Comparison of ENCODE assay signal across 1 cellular context in the genomic region with DNA sequence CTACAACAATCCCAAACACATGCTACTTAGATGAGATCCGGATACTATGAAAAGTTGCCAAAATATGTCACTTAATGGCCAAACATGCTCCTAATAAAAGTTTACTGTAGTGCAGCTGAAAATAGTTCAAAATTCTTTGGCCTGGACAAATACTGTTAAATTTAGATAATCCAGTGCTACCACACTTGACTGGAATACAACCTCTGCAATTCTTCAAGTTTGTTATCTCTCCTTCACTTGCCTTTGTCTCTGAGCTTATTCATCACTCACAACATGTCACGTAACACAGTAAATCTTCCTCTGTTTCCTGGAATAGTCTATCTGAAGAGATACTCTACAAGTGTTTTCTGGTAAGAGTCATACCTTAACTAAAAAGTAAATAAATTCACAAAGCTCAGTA.
TF ChIP-seq lines count a peak whose summit lies in the region.

No MANE protein-coding gene starts in this region.

TF ChIP-seq in K562, 482 proteins besides CTCF, POLR2A, EP300 and RAD21 (continued from another document and continues in another):
- TF ChIP-seq, protein P1, sequence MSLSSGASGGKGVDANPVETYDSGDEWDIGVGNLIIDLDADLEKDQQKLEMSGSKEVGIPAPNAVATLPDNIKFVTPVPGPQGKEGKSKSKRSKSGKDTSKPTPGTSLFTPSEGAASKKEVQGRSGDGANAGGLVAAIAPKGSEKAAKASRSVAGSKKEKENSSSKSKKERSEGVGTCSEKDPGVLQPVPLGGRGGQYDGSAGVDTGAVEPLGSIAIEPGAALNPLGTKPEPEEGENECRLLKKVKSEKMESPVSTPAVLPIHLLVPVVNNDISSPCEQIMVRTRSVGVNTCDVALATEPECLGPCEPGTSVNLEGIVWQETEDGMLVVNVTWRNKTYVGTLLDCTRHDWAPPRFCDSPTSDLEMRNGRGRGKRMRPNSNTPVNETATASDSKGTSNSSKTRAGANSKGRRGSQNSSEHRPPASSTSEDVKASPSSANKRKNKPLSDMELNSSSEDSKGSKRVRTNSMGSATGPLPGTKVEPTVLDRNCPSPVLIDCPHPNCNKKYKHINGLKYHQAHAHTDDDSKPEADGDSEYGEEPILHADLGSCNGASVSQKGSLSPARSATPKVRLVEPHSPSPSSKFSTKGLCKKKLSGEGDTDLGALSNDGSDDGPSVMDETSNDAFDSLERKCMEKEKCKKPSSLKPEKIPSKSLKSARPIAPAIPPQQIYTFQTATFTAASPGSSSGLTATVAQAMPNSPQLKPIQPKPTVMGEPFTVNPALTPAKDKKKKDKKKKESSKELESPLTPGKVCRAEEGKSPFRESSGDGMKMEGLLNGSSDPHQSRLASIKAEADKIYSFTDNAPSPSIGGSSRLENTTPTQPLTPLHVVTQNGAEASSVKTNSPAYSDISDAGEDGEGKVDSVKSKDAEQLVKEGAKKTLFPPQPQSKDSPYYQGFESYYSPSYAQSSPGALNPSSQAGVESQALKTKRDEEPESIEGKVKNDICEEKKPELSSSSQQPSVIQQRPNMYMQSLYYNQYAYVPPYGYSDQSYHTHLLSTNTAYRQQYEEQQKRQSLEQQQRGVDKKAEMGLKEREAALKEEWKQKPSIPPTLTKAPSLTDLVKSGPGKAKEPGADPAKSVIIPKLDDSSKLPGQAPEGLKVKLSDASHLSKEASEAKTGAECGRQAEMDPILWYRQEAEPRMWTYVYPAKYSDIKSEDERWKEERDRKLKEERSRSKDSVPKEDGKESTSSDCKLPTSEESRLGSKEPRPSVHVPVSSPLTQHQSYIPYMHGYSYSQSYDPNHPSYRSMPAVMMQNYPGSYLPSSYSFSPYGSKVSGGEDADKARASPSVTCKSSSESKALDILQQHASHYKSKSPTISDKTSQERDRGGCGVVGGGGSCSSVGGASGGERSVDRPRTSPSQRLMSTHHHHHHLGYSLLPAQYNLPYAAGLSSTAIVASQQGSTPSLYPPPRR (CRISPR knock-in tag; IDR thresholded peaks at IDR 0.05; ENCODE audit: borderline replicate concordance): no peak
- TF ChIP-seq POLR2AphosphoS2 (IDR thresholded peaks at IDR 0.05; ENCODE audit: low read length): no peak
- TF ChIP-seq ZFX (CRISPR knock-in tag; IDR thresholded peaks at IDR 0.05): 0 out of 2 replicates have a peak, but pooled peaks have one; percentile 20
- TF ChIP-seq, protein P2, sequence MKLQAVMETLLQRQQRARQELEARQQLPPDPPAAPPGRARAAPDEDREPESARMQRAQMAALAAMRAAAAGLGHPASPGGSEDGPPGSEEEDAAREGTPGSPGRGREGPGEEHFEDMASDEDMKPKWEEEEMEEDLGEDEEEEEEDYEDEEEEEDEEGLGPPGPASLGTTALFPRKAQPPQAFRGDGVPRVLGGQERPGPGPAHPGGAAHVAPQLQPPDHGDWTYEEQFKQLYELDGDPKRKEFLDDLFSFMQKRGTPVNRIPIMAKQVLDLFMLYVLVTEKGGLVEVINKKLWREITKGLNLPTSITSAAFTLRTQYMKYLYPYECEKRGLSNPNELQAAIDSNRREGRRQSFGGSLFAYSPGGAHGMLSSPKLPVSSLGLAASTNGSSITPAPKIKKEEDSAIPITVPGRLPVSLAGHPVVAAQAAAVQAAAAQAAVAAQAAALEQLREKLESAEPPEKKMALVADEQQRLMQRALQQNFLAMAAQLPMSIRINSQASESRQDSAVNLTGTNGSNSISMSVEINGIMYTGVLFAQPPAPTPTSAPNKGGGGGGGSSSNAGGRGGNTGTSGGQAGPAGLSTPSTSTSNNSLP (IDR thresholded peaks at IDR 0.05; ENCODE audit: borderline replicate concordance, low read depth, low read length): peak; percentile 32; the same call in 1 of the 2 replicates
- no peak for TF ChIP-seq NCOA6 (IDR thresholded peaks at IDR 0.05)
- peak; percentile 89 for TF ChIP-seq CBFA2T3 (IDR thresholded peaks at IDR 0.05)
- no peak for TF ChIP-seq PTBP1 (IDR thresholded peaks at IDR 0.05; ENCODE audit: low read depth, low read length)
- TF ChIP-seq, protein P3, sequence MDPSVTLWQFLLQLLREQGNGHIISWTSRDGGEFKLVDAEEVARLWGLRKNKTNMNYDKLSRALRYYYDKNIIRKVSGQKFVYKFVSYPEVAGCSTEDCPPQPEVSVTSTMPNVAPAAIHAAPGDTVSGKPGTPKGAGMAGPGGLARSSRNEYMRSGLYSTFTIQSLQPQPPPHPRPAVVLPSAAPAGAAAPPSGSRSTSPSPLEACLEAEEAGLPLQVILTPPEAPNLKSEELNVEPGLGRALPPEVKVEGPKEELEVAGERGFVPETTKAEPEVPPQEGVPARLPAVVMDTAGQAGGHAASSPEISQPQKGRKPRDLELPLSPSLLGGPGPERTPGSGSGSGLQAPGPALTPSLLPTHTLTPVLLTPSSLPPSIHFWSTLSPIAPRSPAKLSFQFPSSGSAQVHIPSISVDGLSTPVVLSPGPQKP (CRISPR knock-in tag; IDR thresholded peaks at IDR 0.05): no peak
- TF ChIP-seq, protein P4, sequence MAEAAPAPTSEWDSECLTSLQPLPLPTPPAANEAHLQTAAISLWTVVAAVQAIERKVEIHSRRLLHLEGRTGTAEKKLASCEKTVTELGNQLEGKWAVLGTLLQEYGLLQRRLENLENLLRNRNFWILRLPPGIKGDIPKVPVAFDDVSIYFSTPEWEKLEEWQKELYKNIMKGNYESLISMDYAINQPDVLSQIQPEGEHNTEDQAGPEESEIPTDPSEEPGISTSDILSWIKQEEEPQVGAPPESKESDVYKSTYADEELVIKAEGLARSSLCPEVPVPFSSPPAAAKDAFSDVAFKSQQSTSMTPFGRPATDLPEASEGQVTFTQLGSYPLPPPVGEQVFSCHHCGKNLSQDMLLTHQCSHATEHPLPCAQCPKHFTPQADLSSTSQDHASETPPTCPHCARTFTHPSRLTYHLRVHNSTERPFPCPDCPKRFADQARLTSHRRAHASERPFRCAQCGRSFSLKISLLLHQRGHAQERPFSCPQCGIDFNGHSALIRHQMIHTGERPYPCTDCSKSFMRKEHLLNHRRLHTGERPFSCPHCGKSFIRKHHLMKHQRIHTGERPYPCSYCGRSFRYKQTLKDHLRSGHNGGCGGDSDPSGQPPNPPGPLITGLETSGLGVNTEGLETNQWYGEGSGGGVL (CRISPR knock-in tag; IDR thresholded peaks at IDR 0.05): no peak
- no peak for TF ChIP-seq GTF2A2 (tag; IDR thresholded peaks at IDR 0.05)
- TF ChIP-seq HDAC1 (IDR thresholded peaks at IDR 0.05): peak in 1 of 2 experiments; percentile 85; a peak in 2 of 4 replicates
- no peak for TF ChIP-seq ELF2 (CRISPR knock-in tag; IDR thresholded peaks at IDR 0.05)
- TF ChIP-seq, protein P5, sequence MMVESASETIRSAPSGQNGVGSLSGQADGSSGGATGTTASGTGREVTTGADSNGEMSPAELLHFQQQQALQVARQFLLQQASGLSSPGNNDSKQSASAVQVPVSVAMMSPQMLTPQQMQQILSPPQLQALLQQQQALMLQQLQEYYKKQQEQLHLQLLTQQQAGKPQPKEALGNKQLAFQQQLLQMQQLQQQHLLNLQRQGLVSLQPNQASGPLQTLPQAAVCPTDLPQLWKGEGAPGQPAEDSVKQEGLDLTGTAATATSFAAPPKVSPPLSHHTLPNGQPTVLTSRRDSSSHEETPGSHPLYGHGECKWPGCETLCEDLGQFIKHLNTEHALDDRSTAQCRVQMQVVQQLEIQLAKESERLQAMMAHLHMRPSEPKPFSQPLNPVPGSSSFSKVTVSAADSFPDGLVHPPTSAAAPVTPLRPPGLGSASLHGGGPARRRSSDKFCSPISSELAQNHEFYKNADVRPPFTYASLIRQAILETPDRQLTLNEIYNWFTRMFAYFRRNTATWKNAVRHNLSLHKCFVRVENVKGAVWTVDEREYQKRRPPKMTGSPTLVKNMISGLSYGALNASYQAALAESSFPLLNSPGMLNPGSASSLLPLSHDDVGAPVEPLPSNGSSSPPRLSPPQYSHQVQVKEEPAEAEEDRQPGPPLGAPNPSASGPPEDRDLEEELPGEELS (CRISPR knock-in tag; IDR thresholded peaks at IDR 0.05; ENCODE audit: borderline replicate concordance): no peak
- TF ChIP-seq, protein P6, sequence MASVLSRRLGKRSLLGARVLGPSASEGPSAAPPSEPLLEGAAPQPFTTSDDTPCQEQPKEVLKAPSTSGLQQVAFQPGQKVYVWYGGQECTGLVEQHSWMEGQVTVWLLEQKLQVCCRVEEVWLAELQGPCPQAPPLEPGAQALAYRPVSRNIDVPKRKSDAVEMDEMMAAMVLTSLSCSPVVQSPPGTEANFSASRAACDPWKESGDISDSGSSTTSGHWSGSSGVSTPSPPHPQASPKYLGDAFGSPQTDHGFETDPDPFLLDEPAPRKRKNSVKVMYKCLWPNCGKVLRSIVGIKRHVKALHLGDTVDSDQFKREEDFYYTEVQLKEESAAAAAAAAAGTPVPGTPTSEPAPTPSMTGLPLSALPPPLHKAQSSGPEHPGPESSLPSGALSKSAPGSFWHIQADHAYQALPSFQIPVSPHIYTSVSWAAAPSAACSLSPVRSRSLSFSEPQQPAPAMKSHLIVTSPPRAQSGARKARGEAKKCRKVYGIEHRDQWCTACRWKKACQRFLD (CRISPR knock-in tag; IDR thresholded peaks at IDR 0.05): no peak
- TF ChIP-seq ARID1B (IDR thresholded peaks at IDR 0.05): peak; percentile 93
- no peak for TF ChIP-seq SAFB2 (IDR thresholded peaks at IDR 0.05; ENCODE audit: borderline replicate concordance, low read depth, low read length, severe bottlenecking)
- no peak for TF ChIP-seq ZNF76 (CRISPR knock-in tag; IDR thresholded peaks at IDR 0.05; ENCODE audit: borderline replicate concordance)
- no peak for TF ChIP-seq ZKSCAN3 (CRISPR knock-in tag; IDR thresholded peaks at IDR 0.05)
- TF ChIP-seq MEIS2 (IDR thresholded peaks at IDR 0.05; ENCODE audit: partially characterized antibody): peak; percentile 100
- no peak for TF ChIP-seq GTF2E2 (tag; IDR thresholded peaks at IDR 0.05)
- TF ChIP-seq HDAC2 (IDR thresholded peaks at IDR 0.05): peak; percentile 73
- TF ChIP-seq KDM5B (IDR thresholded peaks at IDR 0.05; ENCODE audit: insufficient replicate concordance, low read depth, low read length): no peak
- no peak for TF ChIP-seq EWSR1 (IDR thresholded peaks at IDR 0.05; ENCODE audit: borderline replicate concordance, low read depth, partially characterized antibody)
- TF ChIP-seq TAL1 (IDR thresholded peaks at IDR 0.05): peak; percentile 68
- TF ChIP-seq, protein P7, sequence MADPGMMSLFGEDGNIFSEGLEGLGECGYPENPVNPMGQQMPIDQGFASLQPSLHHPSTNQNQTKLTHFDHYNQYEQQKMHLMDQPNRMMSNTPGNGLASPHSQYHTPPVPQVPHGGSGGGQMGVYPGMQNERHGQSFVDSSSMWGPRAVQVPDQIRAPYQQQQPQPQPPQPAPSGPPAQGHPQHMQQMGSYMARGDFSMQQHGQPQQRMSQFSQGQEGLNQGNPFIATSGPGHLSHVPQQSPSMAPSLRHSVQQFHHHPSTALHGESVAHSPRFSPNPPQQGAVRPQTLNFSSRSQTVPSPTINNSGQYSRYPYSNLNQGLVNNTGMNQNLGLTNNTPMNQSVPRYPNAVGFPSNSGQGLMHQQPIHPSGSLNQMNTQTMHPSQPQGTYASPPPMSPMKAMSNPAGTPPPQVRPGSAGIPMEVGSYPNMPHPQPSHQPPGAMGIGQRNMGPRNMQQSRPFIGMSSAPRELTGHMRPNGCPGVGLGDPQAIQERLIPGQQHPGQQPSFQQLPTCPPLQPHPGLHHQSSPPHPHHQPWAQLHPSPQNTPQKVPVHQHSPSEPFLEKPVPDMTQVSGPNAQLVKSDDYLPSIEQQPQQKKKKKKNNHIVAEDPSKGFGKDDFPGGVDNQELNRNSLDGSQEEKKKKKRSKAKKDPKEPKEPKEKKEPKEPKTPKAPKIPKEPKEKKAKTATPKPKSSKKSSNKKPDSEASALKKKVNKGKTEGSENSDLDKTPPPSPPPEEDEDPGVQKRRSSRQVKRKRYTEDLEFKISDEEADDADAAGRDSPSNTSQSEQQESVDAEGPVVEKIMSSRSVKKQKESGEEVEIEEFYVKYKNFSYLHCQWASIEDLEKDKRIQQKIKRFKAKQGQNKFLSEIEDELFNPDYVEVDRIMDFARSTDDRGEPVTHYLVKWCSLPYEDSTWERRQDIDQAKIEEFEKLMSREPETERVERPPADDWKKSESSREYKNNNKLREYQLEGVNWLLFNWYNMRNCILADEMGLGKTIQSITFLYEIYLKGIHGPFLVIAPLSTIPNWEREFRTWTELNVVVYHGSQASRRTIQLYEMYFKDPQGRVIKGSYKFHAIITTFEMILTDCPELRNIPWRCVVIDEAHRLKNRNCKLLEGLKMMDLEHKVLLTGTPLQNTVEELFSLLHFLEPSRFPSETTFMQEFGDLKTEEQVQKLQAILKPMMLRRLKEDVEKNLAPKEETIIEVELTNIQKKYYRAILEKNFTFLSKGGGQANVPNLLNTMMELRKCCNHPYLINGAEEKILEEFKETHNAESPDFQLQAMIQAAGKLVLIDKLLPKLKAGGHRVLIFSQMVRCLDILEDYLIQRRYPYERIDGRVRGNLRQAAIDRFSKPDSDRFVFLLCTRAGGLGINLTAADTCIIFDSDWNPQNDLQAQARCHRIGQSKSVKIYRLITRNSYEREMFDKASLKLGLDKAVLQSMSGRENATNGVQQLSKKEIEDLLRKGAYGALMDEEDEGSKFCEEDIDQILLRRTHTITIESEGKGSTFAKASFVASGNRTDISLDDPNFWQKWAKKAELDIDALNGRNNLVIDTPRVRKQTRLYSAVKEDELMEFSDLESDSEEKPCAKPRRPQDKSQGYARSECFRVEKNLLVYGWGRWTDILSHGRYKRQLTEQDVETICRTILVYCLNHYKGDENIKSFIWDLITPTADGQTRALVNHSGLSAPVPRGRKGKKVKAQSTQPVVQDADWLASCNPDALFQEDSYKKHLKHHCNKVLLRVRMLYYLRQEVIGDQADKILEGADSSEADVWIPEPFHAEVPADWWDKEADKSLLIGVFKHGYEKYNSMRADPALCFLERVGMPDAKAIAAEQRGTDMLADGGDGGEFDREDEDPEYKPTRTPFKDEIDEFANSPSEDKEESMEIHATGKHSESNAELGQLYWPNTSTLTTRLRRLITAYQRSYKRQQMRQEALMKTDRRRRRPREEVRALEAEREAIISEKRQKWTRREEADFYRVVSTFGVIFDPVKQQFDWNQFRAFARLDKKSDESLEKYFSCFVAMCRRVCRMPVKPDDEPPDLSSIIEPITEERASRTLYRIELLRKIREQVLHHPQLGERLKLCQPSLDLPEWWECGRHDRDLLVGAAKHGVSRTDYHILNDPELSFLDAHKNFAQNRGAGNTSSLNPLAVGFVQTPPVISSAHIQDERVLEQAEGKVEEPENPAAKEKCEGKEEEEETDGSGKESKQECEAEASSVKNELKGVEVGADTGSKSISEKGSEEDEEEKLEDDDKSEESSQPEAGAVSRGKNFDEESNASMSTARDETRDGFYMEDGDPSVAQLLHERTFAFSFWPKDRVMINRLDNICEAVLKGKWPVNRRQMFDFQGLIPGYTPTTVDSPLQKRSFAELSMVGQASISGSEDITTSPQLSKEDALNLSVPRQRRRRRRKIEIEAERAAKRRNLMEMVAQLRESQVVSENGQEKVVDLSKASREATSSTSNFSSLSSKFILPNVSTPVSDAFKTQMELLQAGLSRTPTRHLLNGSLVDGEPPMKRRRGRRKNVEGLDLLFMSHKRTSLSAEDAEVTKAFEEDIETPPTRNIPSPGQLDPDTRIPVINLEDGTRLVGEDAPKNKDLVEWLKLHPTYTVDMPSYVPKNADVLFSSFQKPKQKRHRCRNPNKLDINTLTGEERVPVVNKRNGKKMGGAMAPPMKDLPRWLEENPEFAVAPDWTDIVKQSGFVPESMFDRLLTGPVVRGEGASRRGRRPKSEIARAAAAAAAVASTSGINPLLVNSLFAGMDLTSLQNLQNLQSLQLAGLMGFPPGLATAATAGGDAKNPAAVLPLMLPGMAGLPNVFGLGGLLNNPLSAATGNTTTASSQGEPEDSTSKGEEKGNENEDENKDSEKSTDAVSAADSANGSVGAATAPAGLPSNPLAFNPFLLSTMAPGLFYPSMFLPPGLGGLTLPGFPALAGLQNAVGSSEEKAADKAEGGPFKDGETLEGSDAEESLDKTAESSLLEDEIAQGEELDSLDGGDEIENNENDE (IDR thresholded peaks at IDR 0.05; ENCODE audit: low read depth, low read length): no peak
- no peak for TF ChIP-seq RB1 (IDR thresholded peaks at IDR 0.05; ENCODE audit: low read depth)
- no peak for TF ChIP-seq CHD4 (IDR thresholded peaks at IDR 0.05; ENCODE audit: insufficient read depth, insufficient replicate concordance, low read depth, low read length, poor library complexity, severe bottlenecking)
- TF ChIP-seq FOXA3 (CRISPR knock-in tag; conservative IDR thresholded peaks at IDR 0.05 in 1 of 2, IDR thresholded peaks at IDR 0.05 in 1 of 2): no peak
